In genomic region chr6:105992315-105992961, GRCh38 we compare ENCODE assay signal across 8 cellular contexts.
A peak's percentile ranks its signal among the peaks of the same experiment; 100 is the strongest.
DNase-seq lines count a peak whose midpoint lies in the region; ATAC-seq and TF ChIP-seq lines count a peak whose summit lies in the region.

No MANE protein-coding gene starts in this region.

- POLR2A ChIA-PET in CD8-positive, alpha-beta memory T cell (lab: Charles Lee), result interaction anchor here (0.5 to 4.3 kb wide), 18 partner anchors 9 to 538 kb away, joined by 3 to 22 read pairs (median 4); partner anchors contain the start of gene PRDM1

- H3K9me3 ChIP-seq in CD8-positive, alpha-beta memory T cell (ENCODE audit: low read length), result no peaks in the 10 kb centered on the region
- H3K9me3 ChIP-seq in NT2/D1 (ENCODE audit: insufficient read depth, low read length), result no peaks in the 10 kb centered on the region
- no peaks in the 10 kb centered on the region for H3K9me3 ChIP-seq in muscle layer of colon (ENCODE audit: low read length)

- peaks cover 21 to 42% (median 30%) of the 10 kb centered on the region in 3 donors for H3K4me1 Mint-ChIP-seq in CD8-positive, alpha-beta memory T cell

- H3K36me3 ChIP-seq in CD8-positive, alpha-beta memory T cell (ENCODE audit: insufficient read depth, low read length), result no peaks in the 10 kb centered on the region
- no peaks in the 10 kb centered on the region for H3K36me3 ChIP-seq in NT2/D1 (ENCODE audit: insufficient read depth, insufficient read length, low read length)
- H3K36me3 ChIP-seq in muscle layer of colon (ENCODE audit: insufficient read depth, low read length), result no peaks in the 10 kb centered on the region

- CTCF ChIA-PET in CD8-positive, alpha-beta memory T cell (lab: Charles Lee), result interaction anchor here (0.7 to 5.7 kb wide), 8 partner anchors 11 to 508 kb away, joined by 3 to 48 read pairs (median 4); no protein-coding TSS in a partner anchor

- peaks cover 10 to 23% of the 10 kb centered on the region in 2 donors for H3K27me3 Mint-ChIP-seq in CD8-positive, alpha-beta memory T cell

- no peaks in the 10 kb centered on the region for H3K9me3 Mint-ChIP-seq in CD8-positive, alpha-beta memory T cell

- peak overlapping the region; percentile 93 for H3K4me3 ChIP-seq in CD8-positive, alpha-beta memory T cell (ENCODE audit: low read length)
- H3K4me3 ChIP-seq in NT2/D1 (ENCODE audit: insufficient read length, low read depth) (peak overlapping the region; percentile 39), epithelial cell of proximal tubule (ENCODE audit: low read depth, low read length) (peak overlapping the region; percentile 81), muscle layer of colon (ENCODE audit: low read depth in 1 of 2, low read length in 2 of 2) (peak overlapping the region; percentile 34 to 78)

- peak overlapping the region; percentile 91 to 99 (median 96) for H3K27ac Mint-ChIP-seq in CD8-positive, alpha-beta memory T cell

- peaks cover 0 to 12% (median 0%) of the 10 kb centered on the region in 3 donors for H3K36me3 Mint-ChIP-seq in CD8-positive, alpha-beta memory T cell

- no peak for TF ChIP-seq CTCF in epithelial cell of proximal tubule (conservative IDR thresholded peaks at IDR 0.05; ENCODE audit: low read depth, low read length)

- peak; percentile 84 to 91 (median 87) for DNase-seq in CD8-positive, alpha-beta memory T cell
- DNase-seq in NT2/D1 (ENCODE audit: low read depth, low spot score), result no peak
- peak; percentile 85 for DNase-seq in activated T-cell treated with anti-CD3 and anti-CD28 coated beads for 24 hours (ENCODE audit: low read depth)
- DNase-seq in epithelial cell of proximal tubule (ENCODE audit: low read depth), result no peak
- DNase-seq in stimulated activated CD8-positive, alpha-beta memory T cell treated with anti-CD3 and anti-CD28 coated beads, Interleukin-4, amount 100 ng/mL, for 48 hours, result peak; percentile 89

- H3K4me3 Mint-ChIP-seq in CD8-positive, alpha-beta memory T cell, result peak overlapping the region; percentile 88 to 99 (median 92)

- H3K27ac ChIP-seq in CD8-positive, alpha-beta memory T cell (ENCODE audit: low read depth, low read length), result peak overlapping the region; percentile 79
- no peak overlapping the region for H3K27ac ChIP-seq in muscle layer of colon (ENCODE audit: low read depth, low read length)

- H3K9ac ChIP-seq in NT2/D1 (ENCODE audit: insufficient read length, low read depth) (peak overlapping the region; percentile 16), muscle layer of colon (ENCODE audit: low read length) (no peak overlapping the region)

- peaks cover 22% of the 10 kb centered on the region for H3K4me1 ChIP-seq in CD8-positive, alpha-beta memory T cell (ENCODE audit: insufficient read depth, low read length)
- H3K4me1 ChIP-seq in NT2/D1 (ENCODE audit: insufficient read depth, insufficient read length), result no peaks in the 10 kb centered on the region
- H3K4me1 ChIP-seq in muscle layer of colon (ENCODE audit: insufficient read depth, low read length), result peaks cover 29% of the 10 kb centered on the region

- H3K27me3 ChIP-seq in CD8-positive, alpha-beta memory T cell (ENCODE audit: insufficient read depth, low read length, poor library complexity, severe bottlenecking), result peaks cover 12% of the 10 kb centered on the region
- H3K27me3 ChIP-seq in NT2/D1 (ENCODE audit: insufficient read depth, insufficient read length) (peaks cover 97% of the 10 kb centered on the region), muscle layer of colon (ENCODE audit: control insufficient read depth in 1 of 2, insufficient read depth in 2 of 2, low read length in 2 of 2) (peaks cover 80 to 86% of the 10 kb centered on the region in 2 donors)

- ATAC-seq in GM19463 (IDR thresholded peaks at IDR 0.05; ENCODE audit: unreplicated experiment) (peak; percentile 74), HG03571 (IDR thresholded peaks at IDR 0.05; ENCODE audit: unreplicated experiment) (peak; percentile 94)

Comparison
In these comparisons a context has a peak if more than half of its experiments do, and no peak if none do; other contexts are left out.
1. DNase-seq: peak in CD8-positive, alpha-beta memory T cell (5 of 5), activated T-cell treated with anti-CD3 and anti-CD28 coated beads for 24 hours (single experiment) and stimulated activated CD8-positive, alpha-beta memory T cell treated with anti-CD3 and anti-CD28 coated beads, Interleukin-4, amount 100 ng/mL, for 48 hours (single experiment); none in NT2/D1 (single experiment) and epithelial cell of proximal tubule (single experiment).
2. H3K4me3 ChIP-seq: peak in every context shown above with its lines; median percentile 93 in CD8-positive, alpha-beta memory T cell; 81 in epithelial cell of proximal tubule; 56 in muscle layer of colon; 39 in NT2/D1.